21 cellular contexts compared by ENCODE assay signal in genomic region chr7:46072722-46073121, GRCh38.
DNase-seq lines count a peak whose midpoint lies in the region; ATAC-seq and TF ChIP-seq lines count a peak whose summit lies in the region.
"Had no signal": no experiment of that assay in that cellular context is flagged by ENCODE, and none has a peak within 500 bp of the region (broad histone marks: within the 10 kb centered on the region; RNA-seq: fewer than 3 reads in every experiment).

No MANE protein-coding gene starts in this region.

- peak overlapping the region; percentile 19; the same call in 1 of the 2 replicates for H3K27ac ChIP-seq in 22Rv1
- no peak overlapping the region for H3K27ac ChIP-seq in effector memory CD4-positive, alpha-beta T cell (ENCODE audit: insufficient read depth, low read length, poor library complexity, severe bottlenecking)

- H3K4me1 Mint-ChIP-seq in activated T-cell treated with anti-CD3 and anti-CD28 coated beads, Interleukin-2, amount 50 U/mL, for 72 hours (ENCODE audit: low read depth): no peaks in the 10 kb centered on the region
- H3K4me1 Mint-ChIP-seq: stimulated activated naive CD8-positive, alpha-beta T cell treated with anti-CD3 and anti-CD28 coated beads, Interleukin-15, amount 100 ng/mL, for 72 hours had no signal

- H3K9me3 ChIP-seq in effector memory CD4-positive, alpha-beta T cell (ENCODE audit: control insufficient read depth, low read length): no peaks in the 10 kb centered on the region

- no peak overlapping the region for H3K4me3 Mint-ChIP-seq in activated T-cell treated with anti-CD3 and anti-CD28 coated beads, Interleukin-2, amount 50 U/mL, for 72 hours
- H3K4me3 Mint-ChIP-seq: natural killer cell treated with Interleukin-12 subunit alpha and Interleukin-12 subunit beta and Interleukin-15 and Interleukin-18, amount 100 ng/mL, for 72 hours; stimulated activated naive CD8-positive, alpha-beta T cell treated with anti-CD3 and anti-CD28 coated beads, Interleukin-15, amount 100 ng/mL, for 72 hours; T-helper 1 cell treated with Interleukin-12 subunit alpha and Interleukin-12 subunit beta and Interleukin-4 antibody, amounts not matched to agents 30 μg/mL and 1 μg/mL, for 36 hours had no signal

- H3K36me3 ChIP-seq in effector memory CD4-positive, alpha-beta T cell (ENCODE audit: control insufficient read depth, insufficient read depth, low read length): no peaks in the 10 kb centered on the region

- no peak overlapping the region for H3K4me3 ChIP-seq in fibroblast of pulmonary artery (replicated peaks; ENCODE audit: low read depth, low read length)
- H3K4me3 ChIP-seq in effector memory CD4-positive, alpha-beta T cell (ENCODE audit: insufficient read depth, low read depth, low read length, poor library complexity, severe bottlenecking): no peak overlapping the region

- H3K27ac Mint-ChIP-seq in activated T-cell treated with anti-CD3 and anti-CD28 coated beads, Interleukin-2, amount 50 U/mL, for 72 hours: no peak overlapping the region
- H3K27ac Mint-ChIP-seq: natural killer cell treated with Interleukin-12 subunit alpha and Interleukin-12 subunit beta and Interleukin-15 and Interleukin-18, amount 100 ng/mL, for 72 hours; T-helper 1 cell treated with Interleukin-12 subunit alpha and Interleukin-12 subunit beta and Interleukin-4 antibody, amounts not matched to agents 30 μg/mL and 1 μg/mL, for 36 hours had no signal

- peaks cover 0 to 3% of the 10 kb centered on the region in 2 donors for H3K9me3 Mint-ChIP-seq in activated T-cell treated with anti-CD3 and anti-CD28 coated beads, Interleukin-2, amount 50 U/mL, for 72 hours
- H3K9me3 Mint-ChIP-seq: stimulated activated naive CD8-positive, alpha-beta T cell treated with anti-CD3 and anti-CD28 coated beads, Interleukin-15, amount 100 ng/mL, for 72 hours; T-helper 1 cell treated with Interleukin-12 subunit alpha and Interleukin-12 subunit beta and Interleukin-4 antibody, amounts not matched to agents 30 μg/mL and 1 μg/mL, for 36 hours had no signal

- H3K4me1 ChIP-seq in effector memory CD4-positive, alpha-beta T cell (ENCODE audit: control insufficient read depth, insufficient read depth, low read length, poor library complexity, severe bottlenecking): no peaks in the 10 kb centered on the region

- TF ChIP-seq CTCF in 22Rv1 (IDR thresholded peaks at IDR 0.05) (no peak), fibroblast of pulmonary artery (IDR thresholded peaks at IDR 0.05; ENCODE audit: low read length, missing control alignments) (no peak)

- no peaks in the 10 kb centered on the region for H3K27me3 ChIP-seq in effector memory CD4-positive, alpha-beta T cell (replicated peaks; ENCODE audit: control insufficient read depth, insufficient read depth, low read length, poor library complexity, severe bottlenecking)

- ATAC-seq in HG03432 (IDR thresholded peaks at IDR 0.05; ENCODE audit: unreplicated experiment) (peak; percentile 40), HG02798 (IDR thresholded peaks at IDR 0.05; ENCODE audit: poor library complexity, unreplicated experiment) (no peak)
- ATAC-seq in activated T-cell treated with anti-CD3 and anti-CD28 coated beads, Interleukin-2, amount 50 U/mL, for 72 hours (replicated peaks in 1 of 2): no peak
- ATAC-seq: left cardiac atrium; stimulated activated naive CD8-positive, alpha-beta T cell treated with anti-CD3 and anti-CD28 coated beads, Interleukin-15, amount 100 ng/mL, for 72 hours had no signal

- H3K36me3 Mint-ChIP-seq in activated T-cell treated with anti-CD3 and anti-CD28 coated beads, Interleukin-2, amount 50 U/mL, for 72 hours (ENCODE audit: insufficient read depth in 2 of 2): no peaks in the 10 kb centered on the region
- H3K36me3 Mint-ChIP-seq: natural killer cell treated with Interleukin-12 subunit alpha and Interleukin-12 subunit beta and Interleukin-15 and Interleukin-18, amount 100 ng/mL, for 72 hours had no signal

- no peaks in the 10 kb centered on the region for H3K27me3 Mint-ChIP-seq in activated T-cell treated with anti-CD3 and anti-CD28 coated beads, Interleukin-2, amount 50 U/mL, for 72 hours (ENCODE audit: low read depth)
- H3K27me3 Mint-ChIP-seq: natural killer cell treated with Interleukin-12 subunit alpha and Interleukin-12 subunit beta and Interleukin-15 and Interleukin-18, amount 100 ng/mL, for 72 hours; stimulated activated naive CD8-positive, alpha-beta T cell treated with anti-CD3 and anti-CD28 coated beads, Interleukin-15, amount 100 ng/mL, for 72 hours had no signal

- DNase-seq in astrocyte of the hippocampus (ENCODE audit: low read depth, low spot score): peak; percentile 78
- DNase-seq in fibroblast of pulmonary artery (ENCODE audit: low read depth): peak; percentile 83
- no peak for DNase-seq in effector memory CD4-positive, alpha-beta T cell
- DNase-seq in activated T-cell treated with anti-CD3 and anti-CD28 coated beads, Interleukin-2, amount 50 U/mL, for 72 hours: no peak
- no peak for DNase-seq in activated CD4-positive, alpha-beta T cell treated with anti-CD3 and anti-CD28 coated beads, Interleukin-2, amount 50 U/mL, for 48 hours
- DNase-seq: ACHN; activated gamma-delta T cell treated with Interleukin-2 at 50 U/mL for 16 hours; amniotic stem cell; DMS153; left cardiac atrium; NCI-H2107; NCI-H69; posterior cingulate gyrus; SHP77; stimulated activated CD4-positive, alpha-beta T cell treated with anti-CD3 and anti-CD28 coated beads, Interleukin-2, amount 100 ng/mL, for 48 hours; stimulated activated naive CD8-positive, alpha-beta T cell treated with anti-CD3 and anti-CD28 coated beads, Interleukin-15, amount 100 ng/mL, for 72 hours had no signal

Comparison
In these comparisons a context has a peak if more than half of its experiments do, and no peak if none do; other contexts are left out.
1. DNase-seq: peak in astrocyte of the hippocampus (single experiment) and fibroblast of pulmonary artery (single experiment); none in effector memory CD4-positive, alpha-beta T cell (0 of 3), activated T-cell treated with anti-CD3 and anti-CD28 coated beads, Interleukin-2, amount 50 U/mL, for 72 hours (0 of 2) and activated CD4-positive, alpha-beta T cell treated with anti-CD3 and anti-CD28 coated beads, Interleukin-2, amount 50 U/mL, for 48 hours (0 of 2).